1 cellular context compared by ENCODE assay signal in the genomic region with DNA sequence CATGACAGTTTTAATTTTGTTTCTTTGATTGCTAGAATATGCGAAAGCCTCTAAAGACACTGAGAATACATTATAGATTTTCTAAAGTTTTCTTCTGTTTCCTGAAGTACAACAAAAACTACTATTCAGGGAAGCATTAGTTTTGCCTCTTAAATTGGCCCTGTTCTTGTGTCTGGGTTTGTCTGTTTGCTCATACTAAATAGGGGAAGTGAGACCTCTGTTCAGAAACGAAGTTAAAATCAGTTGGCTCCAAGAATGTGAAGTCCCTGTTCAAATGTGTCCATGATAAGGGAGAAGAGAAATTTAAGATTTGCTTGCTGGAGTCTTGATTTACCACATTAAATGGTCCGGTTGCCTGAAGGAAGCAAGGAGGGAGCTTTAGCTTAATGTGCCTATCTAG.
TF ChIP-seq lines count a peak whose summit lies in the region.

No MANE protein-coding gene starts in this region.

TF ChIP-seq in H1, 55 proteins besides CTCF, POLR2A, EP300 and RAD21 (continued from another document):
- TF ChIP-seq, protein P1, sequence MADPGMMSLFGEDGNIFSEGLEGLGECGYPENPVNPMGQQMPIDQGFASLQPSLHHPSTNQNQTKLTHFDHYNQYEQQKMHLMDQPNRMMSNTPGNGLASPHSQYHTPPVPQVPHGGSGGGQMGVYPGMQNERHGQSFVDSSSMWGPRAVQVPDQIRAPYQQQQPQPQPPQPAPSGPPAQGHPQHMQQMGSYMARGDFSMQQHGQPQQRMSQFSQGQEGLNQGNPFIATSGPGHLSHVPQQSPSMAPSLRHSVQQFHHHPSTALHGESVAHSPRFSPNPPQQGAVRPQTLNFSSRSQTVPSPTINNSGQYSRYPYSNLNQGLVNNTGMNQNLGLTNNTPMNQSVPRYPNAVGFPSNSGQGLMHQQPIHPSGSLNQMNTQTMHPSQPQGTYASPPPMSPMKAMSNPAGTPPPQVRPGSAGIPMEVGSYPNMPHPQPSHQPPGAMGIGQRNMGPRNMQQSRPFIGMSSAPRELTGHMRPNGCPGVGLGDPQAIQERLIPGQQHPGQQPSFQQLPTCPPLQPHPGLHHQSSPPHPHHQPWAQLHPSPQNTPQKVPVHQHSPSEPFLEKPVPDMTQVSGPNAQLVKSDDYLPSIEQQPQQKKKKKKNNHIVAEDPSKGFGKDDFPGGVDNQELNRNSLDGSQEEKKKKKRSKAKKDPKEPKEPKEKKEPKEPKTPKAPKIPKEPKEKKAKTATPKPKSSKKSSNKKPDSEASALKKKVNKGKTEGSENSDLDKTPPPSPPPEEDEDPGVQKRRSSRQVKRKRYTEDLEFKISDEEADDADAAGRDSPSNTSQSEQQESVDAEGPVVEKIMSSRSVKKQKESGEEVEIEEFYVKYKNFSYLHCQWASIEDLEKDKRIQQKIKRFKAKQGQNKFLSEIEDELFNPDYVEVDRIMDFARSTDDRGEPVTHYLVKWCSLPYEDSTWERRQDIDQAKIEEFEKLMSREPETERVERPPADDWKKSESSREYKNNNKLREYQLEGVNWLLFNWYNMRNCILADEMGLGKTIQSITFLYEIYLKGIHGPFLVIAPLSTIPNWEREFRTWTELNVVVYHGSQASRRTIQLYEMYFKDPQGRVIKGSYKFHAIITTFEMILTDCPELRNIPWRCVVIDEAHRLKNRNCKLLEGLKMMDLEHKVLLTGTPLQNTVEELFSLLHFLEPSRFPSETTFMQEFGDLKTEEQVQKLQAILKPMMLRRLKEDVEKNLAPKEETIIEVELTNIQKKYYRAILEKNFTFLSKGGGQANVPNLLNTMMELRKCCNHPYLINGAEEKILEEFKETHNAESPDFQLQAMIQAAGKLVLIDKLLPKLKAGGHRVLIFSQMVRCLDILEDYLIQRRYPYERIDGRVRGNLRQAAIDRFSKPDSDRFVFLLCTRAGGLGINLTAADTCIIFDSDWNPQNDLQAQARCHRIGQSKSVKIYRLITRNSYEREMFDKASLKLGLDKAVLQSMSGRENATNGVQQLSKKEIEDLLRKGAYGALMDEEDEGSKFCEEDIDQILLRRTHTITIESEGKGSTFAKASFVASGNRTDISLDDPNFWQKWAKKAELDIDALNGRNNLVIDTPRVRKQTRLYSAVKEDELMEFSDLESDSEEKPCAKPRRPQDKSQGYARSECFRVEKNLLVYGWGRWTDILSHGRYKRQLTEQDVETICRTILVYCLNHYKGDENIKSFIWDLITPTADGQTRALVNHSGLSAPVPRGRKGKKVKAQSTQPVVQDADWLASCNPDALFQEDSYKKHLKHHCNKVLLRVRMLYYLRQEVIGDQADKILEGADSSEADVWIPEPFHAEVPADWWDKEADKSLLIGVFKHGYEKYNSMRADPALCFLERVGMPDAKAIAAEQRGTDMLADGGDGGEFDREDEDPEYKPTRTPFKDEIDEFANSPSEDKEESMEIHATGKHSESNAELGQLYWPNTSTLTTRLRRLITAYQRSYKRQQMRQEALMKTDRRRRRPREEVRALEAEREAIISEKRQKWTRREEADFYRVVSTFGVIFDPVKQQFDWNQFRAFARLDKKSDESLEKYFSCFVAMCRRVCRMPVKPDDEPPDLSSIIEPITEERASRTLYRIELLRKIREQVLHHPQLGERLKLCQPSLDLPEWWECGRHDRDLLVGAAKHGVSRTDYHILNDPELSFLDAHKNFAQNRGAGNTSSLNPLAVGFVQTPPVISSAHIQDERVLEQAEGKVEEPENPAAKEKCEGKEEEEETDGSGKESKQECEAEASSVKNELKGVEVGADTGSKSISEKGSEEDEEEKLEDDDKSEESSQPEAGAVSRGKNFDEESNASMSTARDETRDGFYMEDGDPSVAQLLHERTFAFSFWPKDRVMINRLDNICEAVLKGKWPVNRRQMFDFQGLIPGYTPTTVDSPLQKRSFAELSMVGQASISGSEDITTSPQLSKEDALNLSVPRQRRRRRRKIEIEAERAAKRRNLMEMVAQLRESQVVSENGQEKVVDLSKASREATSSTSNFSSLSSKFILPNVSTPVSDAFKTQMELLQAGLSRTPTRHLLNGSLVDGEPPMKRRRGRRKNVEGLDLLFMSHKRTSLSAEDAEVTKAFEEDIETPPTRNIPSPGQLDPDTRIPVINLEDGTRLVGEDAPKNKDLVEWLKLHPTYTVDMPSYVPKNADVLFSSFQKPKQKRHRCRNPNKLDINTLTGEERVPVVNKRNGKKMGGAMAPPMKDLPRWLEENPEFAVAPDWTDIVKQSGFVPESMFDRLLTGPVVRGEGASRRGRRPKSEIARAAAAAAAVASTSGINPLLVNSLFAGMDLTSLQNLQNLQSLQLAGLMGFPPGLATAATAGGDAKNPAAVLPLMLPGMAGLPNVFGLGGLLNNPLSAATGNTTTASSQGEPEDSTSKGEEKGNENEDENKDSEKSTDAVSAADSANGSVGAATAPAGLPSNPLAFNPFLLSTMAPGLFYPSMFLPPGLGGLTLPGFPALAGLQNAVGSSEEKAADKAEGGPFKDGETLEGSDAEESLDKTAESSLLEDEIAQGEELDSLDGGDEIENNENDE (IDR thresholded peaks at IDR 0.05; ENCODE audit: insufficient replicate concordance, low read length), result no peak
- no peak for TF ChIP-seq TCF12 (IDR thresholded peaks at IDR 0.05; ENCODE audit: low read depth, low read length)
- TF ChIP-seq PHF8 (conservative IDR thresholded peaks at IDR 0.05; ENCODE audit: low read depth, low read length), result no peak
- no peak for TF ChIP-seq CTBP2 (IDR thresholded peaks at IDR 0.05; ENCODE audit: borderline replicate concordance, insufficient read depth, insufficient read length, low read length)
- TF ChIP-seq BCL11A (IDR thresholded peaks at IDR 0.05; ENCODE audit: low read depth in 2 of 2, low read length in 2 of 2), result no peak
- no peak for TF ChIP-seq EZH2 (IDR thresholded peaks at IDR 0.05; ENCODE audit: low read depth, low read length, severe bottlenecking)
- TF ChIP-seq YY1 (IDR thresholded peaks at IDR 0.05; ENCODE audit: low read depth, low read length), result no peak
- no peak for TF ChIP-seq SUZ12 (IDR thresholded peaks at IDR 0.05; ENCODE audit: low read length)
- TF ChIP-seq NANOG (IDR thresholded peaks at IDR 0.05; ENCODE audit: insufficient read depth, low read depth, low read length, poor library complexity, severe bottlenecking), result no peak
- no peak for TF ChIP-seq SIRT6 (IDR thresholded peaks at IDR 0.05; ENCODE audit: low read length)
- no peak for TF ChIP-seq EGR1 (IDR thresholded peaks at IDR 0.05; ENCODE audit: borderline replicate concordance, low read depth, low read length)
- TF ChIP-seq TAF1 (IDR thresholded peaks at IDR 0.05; ENCODE audit: low read depth, low read length), result no peak
